In the genomic region with DNA sequence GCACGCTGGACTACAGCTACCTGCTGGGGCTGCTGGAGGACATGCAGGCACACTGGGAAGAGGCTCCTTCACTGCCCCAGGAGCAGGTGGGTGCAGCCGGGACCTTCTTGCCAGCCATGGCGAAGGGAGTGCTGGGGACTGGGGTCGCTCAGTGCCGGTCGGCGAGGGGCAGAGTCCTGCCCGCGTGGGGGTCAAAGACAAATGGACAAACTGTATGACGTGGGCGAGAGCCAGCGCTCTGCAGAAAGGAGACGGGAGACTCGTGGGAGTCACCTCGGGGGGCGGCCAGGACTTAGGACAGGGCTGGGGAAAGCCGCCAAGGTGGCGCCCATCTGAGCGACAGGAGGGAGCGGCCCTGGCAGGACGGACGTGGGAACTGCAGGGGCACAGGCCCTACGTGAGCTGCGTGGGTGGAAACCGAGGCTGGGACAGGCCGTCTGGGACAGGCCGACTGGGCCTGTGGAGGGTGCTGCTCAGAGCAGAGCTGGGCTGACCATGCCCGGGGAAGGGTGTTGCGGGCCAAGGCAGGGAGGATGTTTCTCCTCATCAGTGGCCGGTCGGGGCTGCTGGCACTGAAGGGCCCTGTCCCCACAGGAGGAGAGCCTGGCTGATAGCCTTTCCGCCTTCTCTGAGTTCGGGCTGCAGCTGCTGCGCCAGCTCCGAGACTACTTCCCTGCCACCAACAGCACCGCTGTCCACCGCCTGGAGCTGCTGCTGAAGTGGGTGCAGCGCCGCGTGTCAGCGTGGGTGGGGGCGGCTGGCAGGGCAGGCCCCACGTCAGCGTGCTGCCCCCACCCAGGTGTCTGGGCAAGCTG, we compare ENCODE assay signal across 7 cellular contexts. TPM values are rescaled to one million over a fixed set of nuclear protein-coding genes. Genes with fewer than 3 reads are reported as not detected.
A peak's percentile ranks its signal among the peaks of the same experiment; 100 is the strongest.
DNase-seq lines count a peak whose midpoint lies in the region; ATAC-seq and TF ChIP-seq lines count a peak whose summit lies in the region.

No MANE protein-coding gene starts in this region.

- H3K4me1 ChIP-seq in psoas muscle (peaks cover 5% of the 10 kb centered on the region), uterus (no peaks in the 10 kb centered on the region)

- H3K27ac ChIP-seq in psoas muscle (no peak overlapping the region), uterus (no peak overlapping the region)

- H3K4me3 ChIP-seq in epithelial cell of proximal tubule (ENCODE audit: low read depth, low read length) (peak overlapping the region; percentile 61), psoas muscle (peak overlapping the region; percentile 55), uterus (no peak overlapping the region)

- no peaks in the 10 kb centered on the region for H3K27me3 ChIP-seq in psoas muscle (ENCODE audit: insufficient read depth in 3 of 3, low read length in 2 of 3)
- H3K27me3 ChIP-seq in uterus = peaks cover 0 to 3% of the 10 kb centered on the region in 2 donors

- DNase-seq in NCI-H69 (lab: John Stamatoyannopoulos, UW) (peak; percentile 61), epithelial cell of proximal tubule (ENCODE audit: low read depth) (no peak), psoas muscle (no peak), epidermal melanocyte (ENCODE audit: insufficient read length, low spot score) (no peak), uterus (no peak)

- TF ChIP-seq CTCF in epithelial cell of proximal tubule (conservative IDR thresholded peaks at IDR 0.05; ENCODE audit: low read depth, low read length) (no peak), psoas muscle (IDR thresholded peaks at IDR 0.05) (no peak), uterus (IDR thresholded peaks at IDR 0.05) (no peak)

- no peak for TF ChIP-seq POLR2A in uterus (IDR thresholded peaks at IDR 0.05)

- ATAC-seq in GM18873 (IDR thresholded peaks at IDR 0.05; ENCODE audit: low FRiP score, unreplicated experiment) (peak; percentile 13), psoas muscle (peak in 1 of 4 donors; percentile 5), HG03139 (IDR thresholded peaks at IDR 0.05; ENCODE audit: unreplicated experiment) (no peak)

- H3K9me3 ChIP-seq in psoas muscle = no peaks in the 10 kb centered on the region
- no peaks in the 10 kb centered on the region for H3K9me3 ChIP-seq in uterus

- intact Hi-C loops in psoas muscle (cut with DNase I) = no loop called here
- intact Hi-C loops in uterus (cut with DNase I; ENCODE audit: low total_unique reads) = no loop called here

- H3K36me3 ChIP-seq in psoas muscle (ENCODE audit: insufficient read depth in 1 of 2, low read depth in 1 of 2) = peaks cover 0 to 13% of the 10 kb centered on the region in 2 donors
- no peaks in the 10 kb centered on the region for H3K36me3 ChIP-seq in uterus

- 30 to 35% (median 31%) methylated on average over 42 to 44 of the region's 44 CpGs for WGBS in psoas muscle, 3 donors

RNA-seq across cellular contexts. Expression of gene TSR3, which starts 8.0 kb away (rescaled TPM):
- total RNA-seq in epithelial cell of proximal tubule (123 and 157 TPM in 2 replicates), psoas muscle (10 to 100 TPM; 40.0 to 55.3 (median 43.2) TPM), uterus (100 to 1,000 TPM in 1 of 4 donors, 10 to 100 TPM in 3; 15.9 to 101 (median 30.8) TPM)
- 100 to 1,000 TPM in 2 of 3 donors, 10 to 100 TPM in 1; 55.1 to 109 (median 107) TPM for polyA plus RNA-seq in psoas muscle

RNA-seq across cellular contexts. Expression of gene GNPTG, which starts 8.1 kb away (rescaled TPM):
- 38.3 and 63.9 TPM in 2 replicates for total RNA-seq in epithelial cell of proximal tubule
- total RNA-seq in psoas muscle = 10 to 100 TPM; 27.9 to 36.6 (median 32.5) TPM
- polyA plus RNA-seq in psoas muscle = 10 to 100 TPM; 29.5 to 31.2 (median 30.7) TPM
- 10 to 100 TPM; 28.4 to 95.9 (median 48.6) TPM for total RNA-seq in uterus

RNA-seq across cellular contexts. Expression of gene BAIAP3, which starts 10.2 kb away (rescaled TPM):
- total RNA-seq in epithelial cell of proximal tubule (1.5 and 3.9 TPM in 2 replicates), psoas muscle (1 to 10 TPM in 3 of 4 donors, under 1 TPM in 1; 0.38 to 3.5 (median 1.9) TPM), uterus (1 to 10 TPM in 3 of 4 donors, under 1 TPM in 1; 0.59 to 5.5 (median 3.5) TPM)
- 1 to 10 TPM in 1 of 3 donors, under 1 TPM in 2; 0.62 to 1.1 (median 0.79) TPM for polyA plus RNA-seq in psoas muscle

RNA-seq across cellular contexts. Expression of gene UBE2I, which starts 34.2 kb away (rescaled TPM):
- total RNA-seq in epithelial cell of proximal tubule = 97.0 and 112 TPM in 2 replicates
- total RNA-seq in psoas muscle = 10 to 100 TPM; 46.2 to 71.7 (median 56.0) TPM
- polyA plus RNA-seq in psoas muscle = 100 to 1,000 TPM in 1 of 3 donors, 10 to 100 TPM in 2; 49.8 to 101 (median 55.6) TPM
- total RNA-seq in uterus = 100 to 1,000 TPM in 1 of 4 donors, 10 to 100 TPM in 3; 25.9 to 133 (median 63.0) TPM

Comparison
In these comparisons a context has a peak if more than half of its experiments do, and no peak if none do; other contexts are left out.
1. H3K4me3 ChIP-seq: peak in epithelial cell of proximal tubule (single experiment) and psoas muscle (single experiment); none in uterus (0 of 2).